Comparison of ENCODE assay signal across 18 cellular contexts in genomic region chr3:158495503-158495902, GRCh38.
"Had no signal": no experiment of that assay in that cellular context is flagged by ENCODE, and none has a peak within 500 bp of the region (broad histone marks: within the 10 kb centered on the region; RNA-seq: fewer than 3 reads in every experiment).

No MANE protein-coding gene starts in this region.

- DNase-seq: naive thymus-derived CD8-positive, alpha-beta T cell; nephron progenitor cell; nucleus accumbens; pancreas; right cardiac atrium; right lobe of liver; sigmoid colon; small intestine; stimulated activated CD4-positive, alpha-beta T cell treated with anti-CD3 and anti-CD28 coated beads, Interleukin-15, amount 100 ng/mL, for 24 hours; stimulated activated CD4-positive, alpha-beta T cell treated with anti-CD3 and anti-CD28 coated beads, Interleukin-2, amount 100 ng/mL, for 24 hours; stimulated activated CD4-positive, alpha-beta T cell treated with anti-CD3 and anti-CD28 coated beads, Interleukin-2, amount 100 ng/mL, for 48 hours; stimulated activated CD4-positive, alpha-beta T cell treated with anti-CD3 and anti-CD28 coated beads, Interleukin-4, amount 100 ng/mL, for 24 hours; stimulated activated naive B cell treated with anti-CD40 and anti-IgM and Interleukin-4, amounts not matched to agents 10 μg/mL and 1 μg/mL and 100 μg/mL, for 72 hours; stimulated activated naive CD4-positive, alpha-beta T cell treated with Interleukin-2 at 50 U/mL for 16 hours; stomach; thyroid gland; trophoblast cell; upper lobe of right lung had no signal

- FAIRE-seq: pancreas, small intestine had no signal
